ENCODE assay signal across 12 cellular contexts in the genomic region with DNA sequence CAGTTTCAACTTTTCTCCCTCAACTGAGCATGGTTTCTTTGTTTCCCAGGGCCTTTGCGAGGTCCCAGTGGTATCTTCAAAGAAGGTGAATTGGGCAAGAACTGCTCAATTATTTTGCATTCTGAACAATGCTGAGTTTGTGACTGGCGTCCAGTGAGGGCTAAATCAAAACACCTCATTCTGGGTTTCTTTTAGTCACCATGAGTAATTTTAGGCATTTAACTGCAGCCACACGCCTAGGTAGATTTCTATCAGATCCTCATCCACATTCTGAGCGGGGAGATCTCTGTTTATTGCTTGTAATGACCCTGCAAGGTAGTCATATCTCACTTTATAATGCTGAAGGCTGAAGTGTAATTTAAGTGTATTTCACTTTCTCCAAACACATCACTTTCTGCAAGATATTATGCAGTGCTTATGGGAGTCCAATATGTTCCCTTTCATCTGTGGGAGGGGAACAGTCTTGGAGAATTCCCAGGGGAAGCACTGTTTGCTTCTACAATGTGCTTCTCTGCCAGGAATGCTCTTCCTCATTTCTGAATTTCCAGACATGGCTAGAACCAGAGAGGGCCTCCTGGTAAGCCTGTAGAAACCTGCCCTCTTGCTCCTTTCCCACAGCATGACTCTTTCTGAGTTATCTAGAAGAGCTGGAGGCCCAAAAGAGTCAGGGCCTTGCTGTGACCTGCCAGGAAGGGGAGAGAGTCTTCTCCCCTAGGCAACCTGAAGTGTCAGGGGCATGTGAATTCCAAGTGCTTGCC.
DNase-seq lines count a peak whose midpoint lies in the region; ATAC-seq and TF ChIP-seq lines count a peak whose summit lies in the region.
"Had no signal": no experiment of that assay in that cellular context is flagged by ENCODE, and none has a peak within 500 bp of the region (broad histone marks: within the 10 kb centered on the region; RNA-seq: fewer than 3 reads in every experiment).

No MANE protein-coding gene starts in this region.

- no peaks in the 10 kb centered on the region for H3K27me3 ChIP-seq in right atrium auricular region

- no peak for TF ChIP-seq CTCF in right atrium auricular region (IDR thresholded peaks at IDR 0.05)

- H3K27ac ChIP-seq in right atrium auricular region, result peak overlapping the region; percentile 36 to 66
- H3K27ac ChIP-seq: coronary artery had no signal

- H3K36me3 ChIP-seq in right atrium auricular region, result no peaks in the 10 kb centered on the region

- H3K9me3 ChIP-seq in right atrium auricular region, result no peaks in the 10 kb centered on the region

- intact Hi-C loops in left ventricle myocardium superior (cut with micrococcal nuclease), result no loop called here

- ATAC-seq in left ventricle myocardium superior, result no peak
- no peak for ATAC-seq in HG02763 (IDR thresholded peaks at IDR 0.05; ENCODE audit: unreplicated experiment)
- ATAC-seq in HG03457 (IDR thresholded peaks at IDR 0.05; ENCODE audit: unreplicated experiment), result no peak

- no peak for DNase-seq in right atrium auricular region (ENCODE audit: low spot score)
- DNase-seq in left ventricle myocardium superior, result no peak
- DNase-seq in RPMI7951 (ENCODE audit: low read depth), result peak; percentile 40
- peak; percentile 52 for DNase-seq in hepatic stellate cell (ENCODE audit: low spot score)
- no peak for DNase-seq in activated CD4-positive, CD25-positive, alpha-beta regulatory T cell (lab: John Stamatoyannopoulos, UW)
- DNase-seq in MV-4-11 (lab: John Stamatoyannopoulos, UW), result no peak
- DNase-seq: activated CD4-positive, alpha-beta T cell treated with anti-CD3 and anti-CD28 coated beads for 1 hour; C1 segment of cervical spinal cord; NCI-H526 had no signal

- peaks cover 0 to 23% of the 10 kb centered on the region in 2 donors for H3K4me1 ChIP-seq in right atrium auricular region

- no peak overlapping the region for H3K4me3 ChIP-seq in right atrium auricular region
- H3K4me3 ChIP-seq: coronary artery had no signal

Comparison
In these comparisons a context has a peak if more than half of its experiments do, and no peak if none do; other contexts are left out.
1. DNase-seq: peak in RPMI7951 (single experiment) and hepatic stellate cell (single experiment); none in right atrium auricular region (single experiment), left ventricle myocardium superior (single experiment), activated CD4-positive, CD25-positive, alpha-beta regulatory T cell (0 of 4) and MV-4-11 (single experiment).